In genomic region chr9:99614341-99614740, GRCh38 we compare ENCODE assay signal across 28 cellular contexts.
"Had no signal": no experiment of that assay in that cellular context is flagged by ENCODE, and none has a peak within 500 bp of the region (broad histone marks: within the 10 kb centered on the region; RNA-seq: fewer than 3 reads in every experiment).

No MANE protein-coding gene starts in this region.

- H3K27ac Mint-ChIP-seq: dendritic cell treated with granulocyte-macrophage colony-stimulating factor and Interleukin-4, amounts not matched to agents 40 ng/mL and 50 ng/mL, for 4 days; effector memory CD8-positive, alpha-beta T cell; endodermal cell had no signal

- H3K27ac ChIP-seq: colonic mucosa, coronary artery, dorsolateral prefrontal cortex, epithelial cell of prostate, esophagus muscularis mucosa, esophagus squamous epithelium, foreskin keratinocyte, gastrocnemius medialis, gastroesophageal sphincter, heart left ventricle, heart right ventricle had no signal

- DNase-seq: colonic mucosa; cortex of kidney; dermis blood vessel endothelial cell; dorsolateral prefrontal cortex; effector CD4-positive, alpha-beta T cell; effector CD8-positive, alpha-beta T cell; effector memory CD4-positive, alpha-beta T cell; effector memory CD8-positive, alpha-beta T cell; endodermal cell; erythroblast; esophagus squamous epithelium; foreskin fibroblast; foreskin keratinocyte; foreskin melanocyte; gastrocnemius medialis; glutamatergic neuron; head of caudate nucleus; heart left ventricle; heart right ventricle had no signal

- H3K27me3 ChIP-seq: colonic mucosa, dorsolateral prefrontal cortex, esophagus muscularis mucosa, esophagus squamous epithelium, foreskin keratinocyte, gastrocnemius medialis, gastroesophageal sphincter, heart left ventricle, heart right ventricle had no signal

- H3K4me1 ChIP-seq: colonic mucosa, esophagus muscularis mucosa, esophagus squamous epithelium, foreskin keratinocyte, gastrocnemius medialis, gastroesophageal sphincter, heart left ventricle, heart right ventricle had no signal

- FAIRE-seq: colon, endometrium, endothelial cell of umbilical vein, frontal cortex had no signal

- H3K36me3 ChIP-seq: colonic mucosa, esophagus muscularis mucosa, esophagus squamous epithelium, gastrocnemius medialis, gastroesophageal sphincter, heart left ventricle, heart right ventricle had no signal

- H3K9me3 ChIP-seq: colonic mucosa, esophagus muscularis mucosa, esophagus squamous epithelium, gastrocnemius medialis, gastroesophageal sphincter, heart left ventricle, heart right ventricle had no signal

- H3K4me3 ChIP-seq: colonic mucosa, coronary artery, dorsolateral prefrontal cortex, esophagus muscularis mucosa, esophagus squamous epithelium, gastrocnemius medialis, gastroesophageal sphincter, heart left ventricle, heart right ventricle had no signal

- H3K4me3 Mint-ChIP-seq: dendritic cell treated with granulocyte-macrophage colony-stimulating factor and Interleukin-4, amounts not matched to agents 40 ng/mL and 50 ng/mL, for 4 days; effector memory CD8-positive, alpha-beta T cell; endodermal cell had no signal

- H3K27me3 Mint-ChIP-seq: dendritic cell treated with granulocyte-macrophage colony-stimulating factor and Interleukin-4, amounts not matched to agents 40 ng/mL and 50 ng/mL, for 4 days had no signal

- H3K9me3 Mint-ChIP-seq: dendritic cell treated with granulocyte-macrophage colony-stimulating factor and Interleukin-4, amounts not matched to agents 40 ng/mL and 50 ng/mL, for 4 days; effector memory CD8-positive, alpha-beta T cell; endodermal cell had no signal
